ENCODE assay signal across 23 cellular contexts in the genomic region with DNA sequence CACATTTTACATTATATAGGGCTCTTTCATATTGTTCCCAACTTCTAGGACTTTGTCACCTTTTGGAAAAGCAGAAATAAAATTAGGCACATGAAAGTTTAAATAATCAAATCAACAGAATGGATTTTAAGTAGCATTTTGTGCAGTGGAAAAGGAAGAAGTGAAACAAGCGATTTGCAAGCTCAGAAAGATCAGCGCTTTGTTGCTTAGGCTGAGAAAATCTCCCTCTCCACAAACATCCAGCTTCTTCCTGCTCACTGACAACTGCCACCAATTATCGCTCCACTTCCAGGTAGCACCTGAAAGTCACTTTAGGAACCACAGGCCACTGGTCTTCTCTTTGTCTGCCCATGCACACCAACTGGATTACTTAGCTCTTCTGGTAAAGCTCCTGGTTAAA. TPM values are rescaled to one million over a fixed set of nuclear protein-coding genes. Genes with fewer than 3 reads are reported as not detected.
DNase-seq lines count a peak whose midpoint lies in the region; ATAC-seq, FAIRE-seq and TF ChIP-seq lines count a peak whose summit lies in the region.
"Had no signal": no experiment of that assay in that cellular context is flagged by ENCODE, and none has a peak within 500 bp of the region (broad histone marks: within the 10 kb centered on the region; RNA-seq: fewer than 3 reads in every experiment).

No MANE protein-coding gene starts in this region.

- no peaks in the 10 kb centered on the region for H3K9me3 Mint-ChIP-seq in stimulated activated naive B cell treated with anti-CD40 and anti-IgM and Interleukin-4, amounts not matched to agents 10 μg/mL and 1 μg/mL and 100 μg/mL, for 72 hours
- H3K9me3 Mint-ChIP-seq in activated T-cell treated with anti-CD3 and anti-CD28 coated beads, Interleukin-2, amount 50 U/mL, for 4 hours, result no peaks in the 10 kb centered on the region
- H3K9me3 Mint-ChIP-seq: CD4-positive, CD25-positive, alpha-beta regulatory T cell; HFFc6 had no signal

- ATAC-seq in GM12878 (no peak), left lobe of liver (no peak), GM21723 (IDR thresholded peaks at IDR 0.05; ENCODE audit: unreplicated experiment) (no peak)
- ATAC-seq in stimulated activated naive B cell treated with anti-CD40 and anti-IgM and Interleukin-4, amounts not matched to agents 10 μg/mL and 1 μg/mL and 100 μg/mL, for 72 hours (replicated peaks), result no peak
- no peak for ATAC-seq in activated T-cell treated with anti-CD3 and anti-CD28 coated beads, Interleukin-2, amount 50 U/mL, for 4 hours
- ATAC-seq: SK-N-SH treated with all-trans-retinoic acid at 6 μM for 48 hours had no signal

- RAD21 ChIA-PET in GM12878 (lab: Charles Lee; ENCODE audit: unreplicated experiment), result interaction anchor here (1.8 kb wide), 1 partner anchor 66 kb away, joined by 5 read pairs; no protein-coding TSS in a partner anchor

- no peaks in the 10 kb centered on the region for H4K20me1 ChIP-seq in GM12878 (ENCODE audit: control insufficient read depth, insufficient read depth)

- FAIRE-seq in GM12878 (lab: Jason Lieb, UNC), result peak; percentile 13

- no peak for TF ChIP-seq POLR2A in GM12878 (IDR thresholded peaks at IDR 0.05; ENCODE audit: low read depth, low read length)

- H3K4me1 Mint-ChIP-seq in stimulated activated naive B cell treated with anti-CD40 and anti-IgM and Interleukin-4, amounts not matched to agents 10 μg/mL and 1 μg/mL and 100 μg/mL, for 72 hours, result peaks cover 11 to 33% of the 10 kb centered on the region in 2 donors
- peaks cover 27% of the 10 kb centered on the region for H3K4me1 Mint-ChIP-seq in activated T-cell treated with anti-CD3 and anti-CD28 coated beads, Interleukin-2, amount 50 U/mL, for 4 hours (ENCODE audit: low read depth)

- WGBS in GM12878 (ENCODE audit: insufficient coverage, insufficient replicate concordance, low lambda C conversion rate, missing lambda C conversion rate), result 23% methylated on average over 3 of the region's 3 CpGs

- H3K27ac Mint-ChIP-seq in stimulated activated naive B cell treated with anti-CD40 and anti-IgM and Interleukin-4, amounts not matched to agents 10 μg/mL and 1 μg/mL and 100 μg/mL, for 72 hours, result no peak overlapping the region
- H3K27ac Mint-ChIP-seq: HFFc6 had no signal

- POLR2A ChIA-PET in GM12878 (lab: Charles Lee), result interaction anchor here (0.6 to 2.1 kb wide), 3 partner anchors 17 to 43 kb away, joined by 3 to 12 read pairs (median 3); no protein-coding TSS in a partner anchor

- intact Hi-C loops in GM12878 (cut with micrococcal nuclease; ENCODE audit: unreplicated experiment), result no loop called here

- CTCF ChIA-PET in GM12878 (lab: Yijun Ruan, JAX), result interaction anchor here (0.9 to 1.5 kb wide), 2 partner anchors 35 to 67 kb away, joined by 3 to 6 read pairs; no protein-coding TSS in a partner anchor

- peak overlapping the region; percentile 46 to 54 for H3K4me3 Mint-ChIP-seq in stimulated activated naive B cell treated with anti-CD40 and anti-IgM and Interleukin-4, amounts not matched to agents 10 μg/mL and 1 μg/mL and 100 μg/mL, for 72 hours
- H3K4me3 Mint-ChIP-seq in activated T-cell treated with anti-CD3 and anti-CD28 coated beads, Interleukin-2, amount 50 U/mL, for 4 hours, result no peak overlapping the region
- H3K4me3 Mint-ChIP-seq: HFFc6 had no signal

- no peak overlapping the region for H3K4me3 ChIP-seq in GM12878

- no peaks in the 10 kb centered on the region for H3K36me3 Mint-ChIP-seq in stimulated activated naive B cell treated with anti-CD40 and anti-IgM and Interleukin-4, amounts not matched to agents 10 μg/mL and 1 μg/mL and 100 μg/mL, for 72 hours
- H3K36me3 Mint-ChIP-seq in activated T-cell treated with anti-CD3 and anti-CD28 coated beads, Interleukin-2, amount 50 U/mL, for 4 hours (ENCODE audit: insufficient read depth), result no peaks in the 10 kb centered on the region
- H3K36me3 Mint-ChIP-seq: CD4-positive, CD25-positive, alpha-beta regulatory T cell had no signal

- no peak overlapping the region for H3K9ac ChIP-seq in GM12878 (ENCODE audit: control insufficient read depth, insufficient read depth, low read length)

- H3K9me3 ChIP-seq in GM12878 (replicated peaks; ENCODE audit: control insufficient read depth, insufficient read depth, low read length), result no peaks in the 10 kb centered on the region
- H3K9me3 ChIP-seq: BE2C, Caco-2 had no signal

- peak overlapping the region; percentile 55 for H3K4me2 ChIP-seq in GM12878 (ENCODE audit: control insufficient read depth, insufficient read depth)

- in situ Hi-C loops in GM12878 (cut with MboI), result no loop called here

- DNase-seq in NOMO-1 treated with DMSO at 0.1 percent for 48 hours (lab: John Stamatoyannopoulos, UW; ENCODE audit: unreplicated experiment) (peak; percentile 27), NOMO-1 treated with dmso at 0.1 percent for 144 hours (lab: John Stamatoyannopoulos, UW; ENCODE audit: unreplicated experiment) (no peak), NAMALWA (ENCODE audit: low spot score) (peak; percentile 22), GM12878 (ENCODE audit: low read depth, low spot score) (no peak), left lobe of liver (ENCODE audit: low spot score) (no peak)
- DNase-seq in stimulated activated naive B cell treated with anti-CD40 and anti-IgM and Interleukin-4, amounts not matched to agents 10 μg/mL and 1 μg/mL and 100 μg/mL, for 72 hours, result no peak
- DNase-seq in activated T-cell treated with anti-CD3 and anti-CD28 coated beads, Interleukin-2, amount 50 U/mL, for 4 hours, result no peak
- DNase-seq: 8988T; BE2C; Caco-2; CD4-positive, CD25-positive, alpha-beta regulatory T cell; GDM1; H7; HFFc6; NCI-H1105; NCI-H2081; NCI-H2171 treated with DMSO at 0.1 percent for 48 hours; NCI-H446 treated with DMSO at 0.1 percent for 48 hours; NCI-H69; SIG-M5 had no signal

- TF ChIP-seq CTCF in GM12878 (IDR thresholded peaks at IDR 0.05 in 2 of 3, conservative IDR thresholded peaks at IDR 0.05 in 1 of 3; ENCODE audit: control insufficient read depth in 2 of 3, extremely low read depth in 1 of 3, insufficient read depth in 1 of 3, low read depth in 3 of 3, low read length in 3 of 3), result no peak

- no peak for TF ChIP-seq EP300 in GM12878 (IDR thresholded peaks at IDR 0.05; ENCODE audit: borderline replicate concordance in 1 of 2, control insufficient read depth in 1 of 2, low read depth in 2 of 2, low read length in 2 of 2)

- H2AFZ ChIP-seq in GM12878 (ENCODE audit: control insufficient read depth, low read depth, low read length), result peak overlapping the region; percentile 29; the same call in 1 of the 2 replicates

- H3K4me1 ChIP-seq in GM12878 (ENCODE audit: control insufficient read depth, insufficient read depth, low read length), result peaks cover 6% of the 10 kb centered on the region; the same call in 1 of the 2 replicates
- H3K4me1 ChIP-seq: BE2C, Caco-2 had no signal

- no peak overlapping the region for H3K27ac ChIP-seq in GM12878 (ENCODE audit: control insufficient read depth, insufficient read depth)
- H3K27ac ChIP-seq: RWPE1 had no signal

- SMC1A ChIA-PET in GM12878 (lab: Charles Lee; ENCODE audit: uncharacterized antibody, unreplicated experiment), result interaction anchor here (0.9 to 1.6 kb wide), 3 partner anchors 17 to 36 kb away, joined by 3 to 7 read pairs (median 4); no protein-coding TSS in a partner anchor

- no peak for TF ChIP-seq RAD21 in GM12878 (IDR thresholded peaks at IDR 0.05; ENCODE audit: insufficient read depth, low read depth, low read length)

- H3K79me2 ChIP-seq in GM12878 (ENCODE audit: control insufficient read depth, insufficient read depth, low read length), result peaks cover 22% of the 10 kb centered on the region

- no peaks in the 10 kb centered on the region for H3K27me3 ChIP-seq in GM12878 (replicated peaks in 1 of 2; ENCODE audit: control insufficient read depth in 2 of 2, insufficient read depth in 2 of 2, low read length in 1 of 2)
- H3K27me3 ChIP-seq: BE2C had no signal

- BruUV-seq in GM12878 (replicated peaks; lab: Mats Ljungman, UMichigan), result no TSS peak

- no peaks in the 10 kb centered on the region for H3K27me3 Mint-ChIP-seq in stimulated activated naive B cell treated with anti-CD40 and anti-IgM and Interleukin-4, amounts not matched to agents 10 μg/mL and 1 μg/mL and 100 μg/mL, for 72 hours
- peaks cover 2% of the 10 kb centered on the region for H3K27me3 Mint-ChIP-seq in activated T-cell treated with anti-CD3 and anti-CD28 coated beads, Interleukin-2, amount 50 U/mL, for 4 hours (ENCODE audit: low read depth)

- no peaks in the 10 kb centered on the region for H3K36me3 ChIP-seq in GM12878 (ENCODE audit: control insufficient read depth in 2 of 2, insufficient read depth in 2 of 2, low read length in 1 of 2)
- H3K36me3 ChIP-seq: BE2C had no signal

TF ChIP-seq in GM12878, 131 proteins besides CTCF, POLR2A, EP300 and RAD21 (continues in another document):
- TF ChIP-seq SPI1 (IDR thresholded peaks at IDR 0.05; ENCODE audit: borderline replicate concordance, insufficient read depth, low read depth, low read length), result peak; percentile 55; the same call in 1 of the 2 replicates

RNA-seq across cellular contexts. Expression of a gene that starts 2.0 kb away (rescaled TPM):
- 110 and 113 TPM in 2 replicates for total RNA-seq in GM12878 (2013; cell fraction: nucleolus; rRNA removed)
- 21.9 and 24.8 TPM in 2 replicates for total RNA-seq in GM12878 (2014; rRNA removed)
- total RNA-seq in GM12878 (2014; rRNA removed; fragmentation: Illumina TruSeq; extraction: Trizol), result 22.0 and 22.7 TPM in 2 replicates
- total RNA-seq in GM12878 (2021), result 21.1 and 21.9 TPM in 2 replicates
- polyA plus RNA-seq in GM12878 (2011; ENCODE audit: low read depth), result 12.1 TPM
- 54.6 and 70.5 TPM in 2 replicates for polyA plus RNA-seq in GM12878 (2011; rRNA removed)
- 32.3 and 43.6 TPM in 2 replicates for polyA plus RNA-seq in GM12878 (2011; cell fraction: cytosol; rRNA removed)
- 20.0 and 22.2 TPM in 2 replicates for polyA plus RNA-seq in GM12878 (2011; cell fraction: nucleus; rRNA removed)
- 14.1 and 21.7 TPM in 2 replicates for polyA plus RNA-seq in GM12878 (2012)
- polyA plus RNA-seq in GM12878 (2014; fragmentation: Illumina TruSeq; extraction: Trizol), result 20.4 and 23.8 TPM in 2 replicates
- polyA plus RNA-seq in GM12878 (2014; fragmentation: Nextera tagmentation; extraction: Ambion mirVana), result 1 to 10 TPM; 4.2 to 6.4 TPM
- polyA plus RNA-seq in GM12878 (2014; rRNA removed), result 15.9 and 17.8 TPM in 2 replicates
- polyA plus RNA-seq in GM12878 (2016; fragmentation: Nextera tagmentation; extraction: Ambion mirVana), result 10 to 100 TPM; 40.5 to 41.3 TPM
- 78.1 and 97.3 TPM in 2 replicates for polyA minus RNA-seq in GM12878 (2011; rRNA and poly(A)+ RNA removed)
- 23.9 and 28.0 TPM in 2 replicates for polyA minus RNA-seq in GM12878 (2011; cell fraction: cytosol; rRNA and poly(A)+ RNA removed)
- polyA minus RNA-seq in GM12878 (2011; cell fraction: nucleus; rRNA and poly(A)+ RNA removed), result 16.0 and 22.0 TPM in 2 replicates
- 12.6 TPM for total RNA-seq in left lobe of liver
- total RNA-seq in activated T-cell treated with anti-CD3 and anti-CD28 coated beads, Interleukin-2, amount 50 U/mL, for 4 hours, result 10 to 100 TPM; 12.5 to 13.3 (median 12.6) TPM

Comparison
In these comparisons a context has a peak if more than half of its experiments do, and no peak if none do; other contexts are left out.
1. DNase-seq: peak in NOMO-1 treated with DMSO at 0.1 percent for 48 hours (single experiment) and NAMALWA (single experiment); none in NOMO-1 treated with dmso at 0.1 percent for 144 hours (single experiment), GM12878 (single experiment), stimulated activated naive B cell treated with anti-CD40 and anti-IgM and Interleukin-4, amounts not matched to agents 10 μg/mL and 1 μg/mL and 100 μg/mL, for 72 hours (single experiment), left lobe of liver (single experiment) and activated T-cell treated with anti-CD3 and anti-CD28 coated beads, Interleukin-2, amount 50 U/mL, for 4 hours (single experiment).